Comparison of ENCODE assay signal across 9 cellular contexts in the genomic region with DNA sequence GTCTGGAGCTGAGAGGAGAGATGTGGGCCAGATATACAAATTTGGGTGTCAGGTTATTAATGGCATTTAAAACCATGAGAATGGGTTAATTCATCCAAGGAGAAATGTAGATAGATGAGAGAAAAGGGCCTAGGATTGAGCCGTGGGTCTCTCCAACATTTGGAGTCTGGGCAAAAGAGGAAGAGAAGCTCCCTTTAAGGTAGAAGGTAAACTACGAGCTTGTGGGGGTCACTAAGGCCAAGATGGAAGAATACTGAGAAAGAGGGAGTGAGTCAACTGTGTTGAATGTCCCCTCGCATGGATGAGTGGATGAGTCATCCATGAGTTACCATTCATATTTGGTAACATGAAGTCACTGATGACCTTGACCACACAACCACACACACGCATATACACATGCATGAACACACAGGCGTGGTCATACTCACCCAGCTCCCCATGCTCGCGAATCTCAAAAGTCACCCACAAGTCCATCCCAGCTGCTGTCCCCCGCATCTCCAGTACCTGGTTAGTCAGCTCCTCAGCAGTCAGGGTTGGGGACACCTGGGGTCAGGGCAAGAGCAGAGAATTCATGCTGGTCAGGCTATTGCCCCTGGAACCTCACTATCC. TPM values are rescaled to one million over a fixed set of nuclear protein-coding genes. Genes with fewer than 3 reads are reported as not detected.
A peak's percentile ranks its signal among the peaks of the same experiment; 100 is the strongest.
DNase-seq lines count a peak whose midpoint lies in the region; ATAC-seq lines count a peak whose summit lies in the region.
"Had no signal": no experiment of that assay in that cellular context is flagged by ENCODE, and none has a peak within 500 bp of the region (broad histone marks: within the 10 kb centered on the region; RNA-seq: fewer than 3 reads in every experiment).

No MANE protein-coding gene starts in this region.

- no peaks in the 10 kb centered on the region for H3K36me3 Mint-ChIP-seq in activated CD4-positive, alpha-beta T cell treated with anti-CD3 and anti-CD28 coated beads for 36 hours (ENCODE audit: low read depth)
- no peaks in the 10 kb centered on the region for H3K36me3 Mint-ChIP-seq in activated CD4-positive, alpha-beta T cell treated with anti-CD3 and anti-CD28 coated beads, Interleukin-2, amount 10 ng/mL, durations not matched to agents 7 days and 5 days (ENCODE audit: low read depth)
- no peaks in the 10 kb centered on the region for H3K36me3 Mint-ChIP-seq in stimulated activated memory B cell treated with anti-CD40 and anti-IgM and Interleukin-4, amounts not matched to agents 10 μg/mL and 1 μg/mL and 100 μg/mL, for 72 hours

- ATAC-seq in activated CD4-positive, alpha-beta T cell treated with anti-CD3 and anti-CD28 coated beads for 36 hours, result peak; percentile 42
- ATAC-seq in HG03103 (IDR thresholded peaks at IDR 0.05; ENCODE audit: low read depth, unreplicated experiment), result peak; percentile 58
- ATAC-seq in stimulated activated memory B cell treated with anti-CD40 and anti-IgM and Interleukin-4, amounts not matched to agents 10 μg/mL and 1 μg/mL and 100 μg/mL, for 72 hours, result peak; percentile 72

- H3K27me3 Mint-ChIP-seq in activated CD4-positive, alpha-beta T cell treated with anti-CD3 and anti-CD28 coated beads for 36 hours, result no peaks in the 10 kb centered on the region
- H3K27me3 Mint-ChIP-seq in activated CD4-positive, alpha-beta T cell treated with anti-CD3 and anti-CD28 coated beads, Interleukin-2, amount 10 ng/mL, durations not matched to agents 7 days and 5 days, result peaks cover 4% of the 10 kb centered on the region
- H3K27me3 Mint-ChIP-seq in stimulated activated memory B cell treated with anti-CD40 and anti-IgM and Interleukin-4, amounts not matched to agents 10 μg/mL and 1 μg/mL and 100 μg/mL, for 72 hours, result peaks cover 29% of the 10 kb centered on the region

- H3K27ac Mint-ChIP-seq in activated CD4-positive, alpha-beta T cell treated with anti-CD3 and anti-CD28 coated beads for 36 hours, result no peak overlapping the region
- H3K27ac Mint-ChIP-seq in activated CD4-positive, alpha-beta T cell treated with anti-CD3 and anti-CD28 coated beads, Interleukin-2, amount 10 ng/mL, durations not matched to agents 7 days and 5 days, result no peak overlapping the region
- no peak overlapping the region for H3K27ac Mint-ChIP-seq in stimulated activated memory B cell treated with anti-CD40 and anti-IgM and Interleukin-4, amounts not matched to agents 10 μg/mL and 1 μg/mL and 100 μg/mL, for 72 hours
- H3K27ac Mint-ChIP-seq: B cell had no signal

- no peaks in the 10 kb centered on the region for H3K4me1 Mint-ChIP-seq in activated CD4-positive, alpha-beta T cell treated with anti-CD3 and anti-CD28 coated beads for 36 hours
- no peaks in the 10 kb centered on the region for H3K4me1 Mint-ChIP-seq in activated CD4-positive, alpha-beta T cell treated with anti-CD3 and anti-CD28 coated beads, Interleukin-2, amount 10 ng/mL, durations not matched to agents 7 days and 5 days
- H3K4me1 Mint-ChIP-seq in stimulated activated memory B cell treated with anti-CD40 and anti-IgM and Interleukin-4, amounts not matched to agents 10 μg/mL and 1 μg/mL and 100 μg/mL, for 72 hours, result no peaks in the 10 kb centered on the region

- H3K4me3 Mint-ChIP-seq in activated CD4-positive, alpha-beta T cell treated with anti-CD3 and anti-CD28 coated beads for 36 hours, result no peak overlapping the region
- no peak overlapping the region for H3K4me3 Mint-ChIP-seq in activated CD4-positive, alpha-beta T cell treated with anti-CD3 and anti-CD28 coated beads, Interleukin-2, amount 10 ng/mL, durations not matched to agents 7 days and 5 days
- no peak overlapping the region for H3K4me3 Mint-ChIP-seq in stimulated activated memory B cell treated with anti-CD40 and anti-IgM and Interleukin-4, amounts not matched to agents 10 μg/mL and 1 μg/mL and 100 μg/mL, for 72 hours
- H3K4me3 Mint-ChIP-seq: B cell had no signal

- no peaks in the 10 kb centered on the region for H3K9me3 Mint-ChIP-seq in activated CD4-positive, alpha-beta T cell treated with anti-CD3 and anti-CD28 coated beads for 36 hours (ENCODE audit: low read depth)
- no peaks in the 10 kb centered on the region for H3K9me3 Mint-ChIP-seq in activated CD4-positive, alpha-beta T cell treated with anti-CD3 and anti-CD28 coated beads, Interleukin-2, amount 10 ng/mL, durations not matched to agents 7 days and 5 days
- peaks cover 4% of the 10 kb centered on the region for H3K9me3 Mint-ChIP-seq in stimulated activated memory B cell treated with anti-CD40 and anti-IgM and Interleukin-4, amounts not matched to agents 10 μg/mL and 1 μg/mL and 100 μg/mL, for 72 hours

- H3K27ac ChIP-seq in caudate nucleus (ENCODE audit: low read depth, low read length), result no peak overlapping the region

- CTCF ChIA-PET in activated CD4-positive, alpha-beta T cell treated with anti-CD3 and anti-CD28 coated beads for 36 hours (lab: Charles Lee), result interaction anchor here (0.7 to 2.3 kb wide), 5 partner anchors 12 to 1111 kb away, joined by 3 to 6 read pairs (median 4); no protein-coding TSS in a partner anchor
- CTCF ChIA-PET in activated CD4-positive, alpha-beta T cell treated with anti-CD3 and anti-CD28 coated beads, Interleukin-2, amount 10 ng/mL, durations not matched to agents 7 days and 5 days (lab: Charles Lee), result interaction anchor here (0.5 to 2.1 kb wide), 6 partner anchors 9 to 665 kb away, joined by 3 to 8 read pairs (median 3); no protein-coding TSS in a partner anchor

- POLR2A ChIA-PET in activated CD4-positive, alpha-beta T cell treated with anti-CD3 and anti-CD28 coated beads for 36 hours (lab: Charles Lee), result interaction anchor here (0.6 kb wide), 1 partner anchor 66 kb away, joined by 3 read pairs; no protein-coding TSS in a partner anchor
- POLR2A ChIA-PET in activated CD4-positive, alpha-beta T cell treated with anti-CD3 and anti-CD28 coated beads, Interleukin-2, amount 10 ng/mL, durations not matched to agents 7 days and 5 days (lab: Charles Lee), result no interaction called here

- intact Hi-C loops in activated CD4-positive, alpha-beta T cell treated with anti-CD3 and anti-CD28 coated beads for 36 hours (cut with DNase I, micrococcal nuclease), result no loop called here

- DNase-seq in activated CD4-positive, alpha-beta T cell treated with anti-CD3 and anti-CD28 coated beads for 36 hours, result peak; percentile 27
- DNase-seq in activated CD4-positive, alpha-beta T cell treated with anti-CD3 and anti-CD28 coated beads, Interleukin-2, amount 10 ng/mL, durations not matched to agents 7 days and 5 days, result no peak
- DNase-seq in amniotic stem cell (lab: John Stamatoyannopoulos, UW) (peak; percentile 77), NCI-H2196 (lab: John Stamatoyannopoulos, UW; ENCODE audit: unreplicated experiment) (no peak), caudate nucleus (lab: John Stamatoyannopoulos, UW) (no peak), cerebellum (ENCODE audit: low spot score) (no peak)

RNA-seq across cellular contexts. Expression of a gene that starts 6.8 kb away (rescaled TPM):
- 10 to 100 TPM; 28.2 to 32.9 TPM for total RNA-seq in activated CD4-positive, alpha-beta T cell treated with anti-CD3 and anti-CD28 coated beads for 36 hours
- 10 to 100 TPM; 58.0 to 59.3 TPM for total RNA-seq in activated CD4-positive, alpha-beta T cell treated with anti-CD3 and anti-CD28 coated beads, Interleukin-2, amount 10 ng/mL, durations not matched to agents 7 days and 5 days
- 4.2 TPM for total RNA-seq in cerebellum

RNA-seq across cellular contexts. Expression of a gene that starts 21.2 kb away (rescaled TPM):
- total RNA-seq in activated CD4-positive, alpha-beta T cell treated with anti-CD3 and anti-CD28 coated beads for 36 hours, result 10 to 100 TPM; 24.3 to 27.8 TPM
- 10 to 100 TPM; 25.1 to 26.9 TPM for total RNA-seq in activated CD4-positive, alpha-beta T cell treated with anti-CD3 and anti-CD28 coated beads, Interleukin-2, amount 10 ng/mL, durations not matched to agents 7 days and 5 days
- total RNA-seq in cerebellum, result 8.0 TPM

RNA-seq across cellular contexts. Expression of a gene that starts 21.4 kb away (rescaled TPM):
- total RNA-seq in activated CD4-positive, alpha-beta T cell treated with anti-CD3 and anti-CD28 coated beads for 36 hours, result 10 to 100 TPM; 85.9 to 88.6 TPM
- 10 to 100 TPM; 70.2 to 73.9 TPM for total RNA-seq in activated CD4-positive, alpha-beta T cell treated with anti-CD3 and anti-CD28 coated beads, Interleukin-2, amount 10 ng/mL, durations not matched to agents 7 days and 5 days
- total RNA-seq in cerebellum, result 56.3 TPM

RNA-seq across cellular contexts. Expression of a gene that starts 24.0 kb away (rescaled TPM):
- total RNA-seq in activated CD4-positive, alpha-beta T cell treated with anti-CD3 and anti-CD28 coated beads for 36 hours, result 1 to 10 TPM; 3.2 TPM
- 1 to 10 TPM; 4.2 to 4.6 TPM for total RNA-seq in activated CD4-positive, alpha-beta T cell treated with anti-CD3 and anti-CD28 coated beads, Interleukin-2, amount 10 ng/mL, durations not matched to agents 7 days and 5 days
- total RNA-seq in cerebellum, result 5.4 TPM

RNA-seq across cellular contexts. Expression of a gene that starts 39.2 kb away (rescaled TPM):
- 100 to 1,000 TPM; 185 to 212 TPM for total RNA-seq in activated CD4-positive, alpha-beta T cell treated with anti-CD3 and anti-CD28 coated beads for 36 hours
- total RNA-seq in activated CD4-positive, alpha-beta T cell treated with anti-CD3 and anti-CD28 coated beads, Interleukin-2, amount 10 ng/mL, durations not matched to agents 7 days and 5 days, result 100 to 1,000 TPM; 297 to 302 TPM
- 20.7 TPM for total RNA-seq in cerebellum

Comparison
In these comparisons a context has a peak if more than half of its experiments do, and no peak if none do; other contexts are left out.
1. DNase-seq: peak in activated CD4-positive, alpha-beta T cell treated with anti-CD3 and anti-CD28 coated beads for 36 hours (single experiment) and amniotic stem cell (single experiment); none in activated CD4-positive, alpha-beta T cell treated with anti-CD3 and anti-CD28 coated beads, Interleukin-2, amount 10 ng/mL, durations not matched to agents 7 days and 5 days (single experiment), NCI-H2196 (single experiment), caudate nucleus (0 of 61) and cerebellum (single experiment).
2. Peak in every context shown above with its lines, with median percentiles within 50 percentile points of each other: ATAC-seq.